ENCODE assay signal across 10 cellular contexts in the genomic region with DNA sequence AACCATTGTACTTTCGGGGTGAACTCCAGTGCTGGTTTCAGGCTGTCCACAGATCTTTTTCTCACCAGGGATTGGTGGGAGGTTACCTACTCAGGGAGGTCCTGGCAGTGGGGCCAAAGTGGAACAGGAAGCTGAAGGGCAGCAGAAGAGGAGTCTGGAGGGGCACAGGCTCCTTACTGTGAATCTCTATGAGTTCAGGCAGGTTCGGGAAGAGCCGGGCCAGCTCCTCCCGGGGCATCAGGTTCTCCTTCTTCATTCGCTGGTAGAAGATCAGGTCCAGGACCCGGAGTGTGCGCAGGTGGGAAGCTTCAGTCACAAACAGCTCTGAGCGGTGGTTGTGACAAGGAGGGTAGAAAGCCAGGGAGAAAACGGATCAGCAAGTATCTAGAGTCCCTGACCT. TPM values are rescaled to one million over a fixed set of nuclear protein-coding genes. Genes with fewer than 3 reads are reported as not detected.
"Had no signal": no experiment of that assay in that cellular context is flagged by ENCODE, and none has a peak within 500 bp of the region (broad histone marks: within the 10 kb centered on the region; RNA-seq: fewer than 3 reads in every experiment).

No MANE protein-coding gene starts in this region.

- H3K4me1 ChIP-seq: HAP-1 had no signal

- H3K4me3 Mint-ChIP-seq: HFFc6 had no signal

- H3K9me3 Mint-ChIP-seq: HFFc6 had no signal

- H3K9ac ChIP-seq: GM23248 had no signal

- H2AFZ ChIP-seq: GM23248 had no signal

- ATAC-seq: K562 had no signal

- H3K27ac Mint-ChIP-seq: HFFc6 had no signal

- H3K27ac ChIP-seq: GM23248 had no signal

- H3K9me3 ChIP-seq: HAP-1 had no signal

- DNase-seq: GM23248, GOT3, H7, HFFc6, IMR-90, KG1 had no signal

- H3K4me3 ChIP-seq: GM23248, HAP-1, K562 had no signal

RNA-seq across cellular contexts. Expression of a gene that starts 26.7 kb away (rescaled TPM):
- total RNA-seq: H4, H7, HT-29, IMR-90 had no signal

RNA-seq across cellular contexts. Expression of a gene that starts 53.6 kb away (rescaled TPM):
- total RNA-seq: H4 had no signal
